ENCODE assay signal across 1 cellular context in genomic region chr9:130712564-130713285, GRCh38.
TF ChIP-seq lines count a peak whose summit lies in the region.

No MANE protein-coding gene starts in this region.

TF ChIP-seq in H1, 55 proteins besides CTCF, POLR2A, EP300 and RAD21:
- no peak for TF ChIP-seq NRF1 (IDR thresholded peaks at IDR 0.05; ENCODE audit: low read depth, low read length)
- 0 out of 2 replicates have a peak, but pooled peaks have one; percentile 49 for TF ChIP-seq SP4 (IDR thresholded peaks at IDR 0.05; ENCODE audit: low read length)
- peak; percentile 94 for TF ChIP-seq TAF1 (IDR thresholded peaks at IDR 0.05; ENCODE audit: low read depth, low read length)
- no peak for TF ChIP-seq HDAC6 (IDR thresholded peaks at IDR 0.05; ENCODE audit: low read depth, low read length)
- no peak for TF ChIP-seq HDAC2 (IDR thresholded peaks at IDR 0.05; ENCODE audit: borderline replicate concordance in 1 of 2, low read depth in 2 of 2, low read length in 2 of 2)
- TF ChIP-seq PHF8 (conservative IDR thresholded peaks at IDR 0.05; ENCODE audit: low read depth, low read length), result peak; percentile 65; the same call in 1 of the 2 replicates
- no peak for TF ChIP-seq BACH1 (IDR thresholded peaks at IDR 0.05; ENCODE audit: low read length)
- no peak for TF ChIP-seq BCL11A (IDR thresholded peaks at IDR 0.05; ENCODE audit: low read depth in 2 of 2, low read length in 2 of 2)
- no peak for TF ChIP-seq POU5F1 (IDR thresholded peaks at IDR 0.05; ENCODE audit: low read depth, low read length)
- TF ChIP-seq, protein P1, sequence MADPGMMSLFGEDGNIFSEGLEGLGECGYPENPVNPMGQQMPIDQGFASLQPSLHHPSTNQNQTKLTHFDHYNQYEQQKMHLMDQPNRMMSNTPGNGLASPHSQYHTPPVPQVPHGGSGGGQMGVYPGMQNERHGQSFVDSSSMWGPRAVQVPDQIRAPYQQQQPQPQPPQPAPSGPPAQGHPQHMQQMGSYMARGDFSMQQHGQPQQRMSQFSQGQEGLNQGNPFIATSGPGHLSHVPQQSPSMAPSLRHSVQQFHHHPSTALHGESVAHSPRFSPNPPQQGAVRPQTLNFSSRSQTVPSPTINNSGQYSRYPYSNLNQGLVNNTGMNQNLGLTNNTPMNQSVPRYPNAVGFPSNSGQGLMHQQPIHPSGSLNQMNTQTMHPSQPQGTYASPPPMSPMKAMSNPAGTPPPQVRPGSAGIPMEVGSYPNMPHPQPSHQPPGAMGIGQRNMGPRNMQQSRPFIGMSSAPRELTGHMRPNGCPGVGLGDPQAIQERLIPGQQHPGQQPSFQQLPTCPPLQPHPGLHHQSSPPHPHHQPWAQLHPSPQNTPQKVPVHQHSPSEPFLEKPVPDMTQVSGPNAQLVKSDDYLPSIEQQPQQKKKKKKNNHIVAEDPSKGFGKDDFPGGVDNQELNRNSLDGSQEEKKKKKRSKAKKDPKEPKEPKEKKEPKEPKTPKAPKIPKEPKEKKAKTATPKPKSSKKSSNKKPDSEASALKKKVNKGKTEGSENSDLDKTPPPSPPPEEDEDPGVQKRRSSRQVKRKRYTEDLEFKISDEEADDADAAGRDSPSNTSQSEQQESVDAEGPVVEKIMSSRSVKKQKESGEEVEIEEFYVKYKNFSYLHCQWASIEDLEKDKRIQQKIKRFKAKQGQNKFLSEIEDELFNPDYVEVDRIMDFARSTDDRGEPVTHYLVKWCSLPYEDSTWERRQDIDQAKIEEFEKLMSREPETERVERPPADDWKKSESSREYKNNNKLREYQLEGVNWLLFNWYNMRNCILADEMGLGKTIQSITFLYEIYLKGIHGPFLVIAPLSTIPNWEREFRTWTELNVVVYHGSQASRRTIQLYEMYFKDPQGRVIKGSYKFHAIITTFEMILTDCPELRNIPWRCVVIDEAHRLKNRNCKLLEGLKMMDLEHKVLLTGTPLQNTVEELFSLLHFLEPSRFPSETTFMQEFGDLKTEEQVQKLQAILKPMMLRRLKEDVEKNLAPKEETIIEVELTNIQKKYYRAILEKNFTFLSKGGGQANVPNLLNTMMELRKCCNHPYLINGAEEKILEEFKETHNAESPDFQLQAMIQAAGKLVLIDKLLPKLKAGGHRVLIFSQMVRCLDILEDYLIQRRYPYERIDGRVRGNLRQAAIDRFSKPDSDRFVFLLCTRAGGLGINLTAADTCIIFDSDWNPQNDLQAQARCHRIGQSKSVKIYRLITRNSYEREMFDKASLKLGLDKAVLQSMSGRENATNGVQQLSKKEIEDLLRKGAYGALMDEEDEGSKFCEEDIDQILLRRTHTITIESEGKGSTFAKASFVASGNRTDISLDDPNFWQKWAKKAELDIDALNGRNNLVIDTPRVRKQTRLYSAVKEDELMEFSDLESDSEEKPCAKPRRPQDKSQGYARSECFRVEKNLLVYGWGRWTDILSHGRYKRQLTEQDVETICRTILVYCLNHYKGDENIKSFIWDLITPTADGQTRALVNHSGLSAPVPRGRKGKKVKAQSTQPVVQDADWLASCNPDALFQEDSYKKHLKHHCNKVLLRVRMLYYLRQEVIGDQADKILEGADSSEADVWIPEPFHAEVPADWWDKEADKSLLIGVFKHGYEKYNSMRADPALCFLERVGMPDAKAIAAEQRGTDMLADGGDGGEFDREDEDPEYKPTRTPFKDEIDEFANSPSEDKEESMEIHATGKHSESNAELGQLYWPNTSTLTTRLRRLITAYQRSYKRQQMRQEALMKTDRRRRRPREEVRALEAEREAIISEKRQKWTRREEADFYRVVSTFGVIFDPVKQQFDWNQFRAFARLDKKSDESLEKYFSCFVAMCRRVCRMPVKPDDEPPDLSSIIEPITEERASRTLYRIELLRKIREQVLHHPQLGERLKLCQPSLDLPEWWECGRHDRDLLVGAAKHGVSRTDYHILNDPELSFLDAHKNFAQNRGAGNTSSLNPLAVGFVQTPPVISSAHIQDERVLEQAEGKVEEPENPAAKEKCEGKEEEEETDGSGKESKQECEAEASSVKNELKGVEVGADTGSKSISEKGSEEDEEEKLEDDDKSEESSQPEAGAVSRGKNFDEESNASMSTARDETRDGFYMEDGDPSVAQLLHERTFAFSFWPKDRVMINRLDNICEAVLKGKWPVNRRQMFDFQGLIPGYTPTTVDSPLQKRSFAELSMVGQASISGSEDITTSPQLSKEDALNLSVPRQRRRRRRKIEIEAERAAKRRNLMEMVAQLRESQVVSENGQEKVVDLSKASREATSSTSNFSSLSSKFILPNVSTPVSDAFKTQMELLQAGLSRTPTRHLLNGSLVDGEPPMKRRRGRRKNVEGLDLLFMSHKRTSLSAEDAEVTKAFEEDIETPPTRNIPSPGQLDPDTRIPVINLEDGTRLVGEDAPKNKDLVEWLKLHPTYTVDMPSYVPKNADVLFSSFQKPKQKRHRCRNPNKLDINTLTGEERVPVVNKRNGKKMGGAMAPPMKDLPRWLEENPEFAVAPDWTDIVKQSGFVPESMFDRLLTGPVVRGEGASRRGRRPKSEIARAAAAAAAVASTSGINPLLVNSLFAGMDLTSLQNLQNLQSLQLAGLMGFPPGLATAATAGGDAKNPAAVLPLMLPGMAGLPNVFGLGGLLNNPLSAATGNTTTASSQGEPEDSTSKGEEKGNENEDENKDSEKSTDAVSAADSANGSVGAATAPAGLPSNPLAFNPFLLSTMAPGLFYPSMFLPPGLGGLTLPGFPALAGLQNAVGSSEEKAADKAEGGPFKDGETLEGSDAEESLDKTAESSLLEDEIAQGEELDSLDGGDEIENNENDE (IDR thresholded peaks at IDR 0.05; ENCODE audit: insufficient replicate concordance, low read length), result no peak
- no peak for TF ChIP-seq CBX5 (IDR thresholded peaks at IDR 0.05; ENCODE audit: low read depth, low read length)
- no peak for TF ChIP-seq MAFK (IDR thresholded peaks at IDR 0.05; ENCODE audit: low read depth, low read length)
- no peak for TF ChIP-seq FOSL1 (IDR thresholded peaks at IDR 0.05; ENCODE audit: insufficient read depth, low read depth, low read length)
- no peak; the same call in 1 of the 2 replicates for TF ChIP-seq GTF2F1 (IDR thresholded peaks at IDR 0.05; ENCODE audit: borderline replicate concordance, low read depth, low read length)
- peak; percentile 81 for TF ChIP-seq CHD2 (IDR thresholded peaks at IDR 0.05; ENCODE audit: low read length)
- peak; percentile 72 for TF ChIP-seq SIX5 (IDR thresholded peaks at IDR 0.05; ENCODE audit: low read depth, low read length)
- TF ChIP-seq SAP30 (IDR thresholded peaks at IDR 0.05; ENCODE audit: insufficient read depth, insufficient replicate concordance, low read length), result no peak
- no peak; the same call in 1 of the 2 replicates for TF ChIP-seq RBBP5 (IDR thresholded peaks at IDR 0.05; ENCODE audit: borderline replicate concordance, low read depth, low read length)
- TF ChIP-seq TBP (IDR thresholded peaks at IDR 0.05; ENCODE audit: low read depth, low read length), result peak; percentile 88
- TF ChIP-seq CEBPB (IDR thresholded peaks at IDR 0.05; ENCODE audit: low read depth, low read length), result no peak
- TF ChIP-seq KDM4A (IDR thresholded peaks at IDR 0.05; ENCODE audit: low read depth, low read length, severe bottlenecking), result peak; percentile 59
- peak in 1 of 2 experiments; percentile 56; a peak in 1 of 4 replicates for TF ChIP-seq SIN3A (conservative IDR thresholded peaks at IDR 0.05 in 1 of 2, IDR thresholded peaks at IDR 0.05 in 1 of 2; ENCODE audit: low read depth in 1 of 2, low read length in 2 of 2)
- TF ChIP-seq JUN (IDR thresholded peaks at IDR 0.05; ENCODE audit: low read depth, low read length), result no peak
- no peak; the same call in 1 of the 2 replicates for TF ChIP-seq GABPA (IDR thresholded peaks at IDR 0.05; ENCODE audit: borderline replicate concordance, insufficient read depth, low read length)
- TF ChIP-seq ASH2L (IDR thresholded peaks at IDR 0.05; ENCODE audit: low read length), result no peak
- TF ChIP-seq NANOG (IDR thresholded peaks at IDR 0.05; ENCODE audit: insufficient read depth, low read depth, low read length, poor library complexity, severe bottlenecking), result no peak
- no peak for TF ChIP-seq EGR1 (IDR thresholded peaks at IDR 0.05; ENCODE audit: borderline replicate concordance, low read depth, low read length)
- TF ChIP-seq, protein P2, sequence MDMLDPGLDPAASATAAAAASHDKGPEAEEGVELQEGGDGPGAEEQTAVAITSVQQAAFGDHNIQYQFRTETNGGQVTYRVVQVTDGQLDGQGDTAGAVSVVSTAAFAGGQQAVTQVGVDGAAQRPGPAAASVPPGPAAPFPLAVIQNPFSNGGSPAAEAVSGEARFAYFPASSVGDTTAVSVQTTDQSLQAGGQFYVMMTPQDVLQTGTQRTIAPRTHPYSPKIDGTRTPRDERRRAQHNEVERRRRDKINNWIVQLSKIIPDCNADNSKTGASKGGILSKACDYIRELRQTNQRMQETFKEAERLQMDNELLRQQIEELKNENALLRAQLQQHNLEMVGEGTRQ (IDR thresholded peaks at IDR 0.05; ENCODE audit: low read length), result no peak
- no peak for TF ChIP-seq EZH2 (IDR thresholded peaks at IDR 0.05; ENCODE audit: low read depth, low read length, severe bottlenecking)
- TF ChIP-seq ZNF274 (IDR thresholded peaks at IDR 0.05; ENCODE audit: borderline replicate concordance, extremely low read depth, low read length), result no peak
- TF ChIP-seq TAF7 (optimal IDR thresholded peaks at IDR 0.05; ENCODE audit: borderline replicate concordance, low read depth, low read length), result peak; percentile 68
- TF ChIP-seq, protein P3, sequence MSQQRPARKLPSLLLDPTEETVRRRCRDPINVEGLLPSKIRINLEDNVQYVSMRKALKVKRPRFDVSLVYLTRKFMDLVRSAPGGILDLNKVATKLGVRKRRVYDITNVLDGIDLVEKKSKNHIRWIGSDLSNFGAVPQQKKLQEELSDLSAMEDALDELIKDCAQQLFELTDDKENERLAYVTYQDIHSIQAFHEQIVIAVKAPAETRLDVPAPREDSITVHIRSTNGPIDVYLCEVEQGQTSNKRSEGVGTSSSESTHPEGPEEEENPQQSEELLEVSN (IDR thresholded peaks at IDR 0.05), result no peak
- TF ChIP-seq CREB1 (IDR thresholded peaks at IDR 0.05), result peak; percentile 44
- TF ChIP-seq SP1 (IDR thresholded peaks at IDR 0.05; ENCODE audit: low read depth, low read length), result peak; percentile 93
- no peak for TF ChIP-seq KDM1A (IDR thresholded peaks at IDR 0.05; ENCODE audit: borderline replicate concordance, low read length)
- no peak for TF ChIP-seq CHD1 (IDR thresholded peaks at IDR 0.05; ENCODE audit: low read depth, low read length)
- TF ChIP-seq SIRT6 (IDR thresholded peaks at IDR 0.05; ENCODE audit: low read length), result no peak
- TF ChIP-seq RNF2 (IDR thresholded peaks at IDR 0.05; ENCODE audit: borderline replicate concordance, low read depth, low read length, missing control alignments, poor library complexity, severe bottlenecking), result no peak
- TF ChIP-seq KDM5A (IDR thresholded peaks at IDR 0.05; ENCODE audit: low read length), result 0 out of 2 replicates have a peak, but pooled peaks have one; percentile 37
- TF ChIP-seq BRCA1 (IDR thresholded peaks at IDR 0.05; ENCODE audit: low read depth, low read length), result no peak
- no peak for TF ChIP-seq SUZ12 (IDR thresholded peaks at IDR 0.05; ENCODE audit: low read length)
- no peak for TF ChIP-seq ATF3 (IDR thresholded peaks at IDR 0.05; ENCODE audit: insufficient read depth, low read depth, low read length)
- TF ChIP-seq POLR2AphosphoS5 (IDR thresholded peaks at IDR 0.05; ENCODE audit: low read depth, low read length), result peak; percentile 69
- peak; percentile 95 for TF ChIP-seq YY1 (IDR thresholded peaks at IDR 0.05; ENCODE audit: low read depth, low read length)
- TF ChIP-seq SRF (IDR thresholded peaks at IDR 0.05; ENCODE audit: low read depth, low read length), result no peak
- TF ChIP-seq TEAD4 (IDR thresholded peaks at IDR 0.05; ENCODE audit: low read depth, low read length), result peak; percentile 59; the same call in 1 of the 2 replicates
- TF ChIP-seq CBX8 (IDR thresholded peaks at IDR 0.05; ENCODE audit: borderline replicate concordance, low read depth, low read length), result no peak
- TF ChIP-seq JUND (IDR thresholded peaks at IDR 0.05; ENCODE audit: low read length), result no peak
- no peak for TF ChIP-seq RFX5 (IDR thresholded peaks at IDR 0.05; ENCODE audit: borderline replicate concordance, low read depth, low read length)
- TF ChIP-seq SP2 (IDR thresholded peaks at IDR 0.05; ENCODE audit: low read length), result peak; percentile 63
- TF ChIP-seq ATF2 (IDR thresholded peaks at IDR 0.05; ENCODE audit: low read length), result no peak
- no peak for TF ChIP-seq RXRA (IDR thresholded peaks at IDR 0.05; ENCODE audit: insufficient read depth, low read depth, low read length)
- no peak for TF ChIP-seq TCF12 (IDR thresholded peaks at IDR 0.05; ENCODE audit: low read depth, low read length)
- TF ChIP-seq CTBP2 (IDR thresholded peaks at IDR 0.05; ENCODE audit: borderline replicate concordance, insufficient read depth, insufficient read length, low read length), result no peak
- TF ChIP-seq MAX (IDR thresholded peaks at IDR 0.05), result peak; percentile 62
